9 cellular contexts compared by ENCODE assay signal in the genomic region with DNA sequence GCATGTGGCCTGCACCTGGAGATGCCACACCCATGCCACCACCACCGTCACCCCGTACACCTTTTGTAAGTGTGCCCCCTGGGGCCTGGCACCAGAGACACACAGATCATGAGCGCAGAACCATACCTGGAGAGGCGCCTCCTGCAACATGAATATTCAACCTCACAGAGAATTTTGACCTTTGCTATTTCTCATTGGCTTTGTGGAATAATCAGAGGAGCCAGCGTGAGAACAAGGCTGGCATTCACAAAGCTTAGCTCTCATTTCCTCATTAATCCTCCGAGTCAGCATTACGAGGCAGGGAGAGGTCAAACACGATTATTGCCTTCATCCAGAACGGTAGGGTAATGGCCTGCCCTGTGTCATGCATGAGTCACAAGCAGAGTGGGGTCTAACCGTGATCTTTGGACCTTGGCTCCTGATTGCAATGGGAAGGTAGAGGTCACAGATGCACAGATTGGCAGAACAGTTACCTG.
DNase-seq lines count a peak whose midpoint lies in the region; ATAC-seq, FAIRE-seq and TF ChIP-seq lines count a peak whose summit lies in the region.
"Had no signal": no experiment of that assay in that cellular context is flagged by ENCODE, and none has a peak within 500 bp of the region (broad histone marks: within the 10 kb centered on the region; RNA-seq: fewer than 3 reads in every experiment).

No MANE protein-coding gene starts in this region.

- intact Hi-C loops in gastrocnemius medialis (cut with DNase I; ENCODE audit: low total_unique reads) = no loop called here

- ATAC-seq in activated T-cell treated with anti-CD3 and anti-CD28 coated beads, Interleukin-2, amount 50 U/mL, for 72 hours (replicated peaks in 1 of 2) = no peak
- no peak for ATAC-seq in gastrocnemius medialis
- no peak for ATAC-seq in GM21447 (IDR thresholded peaks at IDR 0.05; ENCODE audit: unreplicated experiment)

- H3K79me2 ChIP-seq in astrocyte (ENCODE audit: insufficient read depth, low read length) = no peaks in the 10 kb centered on the region

- H3K27me3 ChIP-seq in astrocyte (ENCODE audit: insufficient read depth, low read length) (no peaks in the 10 kb centered on the region), gastrocnemius medialis (no peaks in the 10 kb centered on the region), SJCRH30 (no peaks in the 10 kb centered on the region)

- in situ Hi-C loops in gastrocnemius medialis (cut with MboI; ENCODE audit: low sequenced_read_pairs in 4 of 4) = no loop called here

- no peaks in the 10 kb centered on the region for H4K20me1 ChIP-seq in astrocyte (ENCODE audit: insufficient read depth, low read length)

- no peak overlapping the region for H3K27ac Mint-ChIP-seq in astrocyte (ENCODE audit: unreplicated experiment)
- no peak overlapping the region for H3K27ac Mint-ChIP-seq in activated T-cell treated with anti-CD3 and anti-CD28 coated beads, Interleukin-2, amount 50 U/mL, for 72 hours

- TF ChIP-seq CTCF in astrocyte (IDR thresholded peaks at IDR 0.05; ENCODE audit: insufficient read depth, low read depth, low read length) = no peak
- TF ChIP-seq CTCF in gastrocnemius medialis (IDR thresholded peaks at IDR 0.05 in 4 of 5, conservative IDR thresholded peaks at IDR 0.05 in 1 of 5) = no peak

- H3K27ac ChIP-seq in astrocyte (ENCODE audit: low read depth, low read length) (peak overlapping the region; percentile 66), gastrocnemius medialis (no peak overlapping the region), SJCRH30 (no peak overlapping the region)

- H3K4me1 Mint-ChIP-seq in astrocyte (ENCODE audit: low read depth, unreplicated experiment) = peaks cover 9% of the 10 kb centered on the region
- peaks cover 29% of the 10 kb centered on the region for H3K4me1 Mint-ChIP-seq in activated T-cell treated with anti-CD3 and anti-CD28 coated beads, Interleukin-2, amount 50 U/mL, for 72 hours (ENCODE audit: low read depth)

- H3K9me3 ChIP-seq in astrocyte (ENCODE audit: insufficient read depth, low read depth, low read length) = no peaks in the 10 kb centered on the region
- H3K9me3 ChIP-seq in gastrocnemius medialis = no peaks in the 10 kb centered on the region
- H3K9me3 ChIP-seq in SJCRH30 (replicated peaks) = no peaks in the 10 kb centered on the region

- H3K36me3 ChIP-seq in astrocyte (ENCODE audit: insufficient read depth, low read length) (no peaks in the 10 kb centered on the region), gastrocnemius medialis (no peaks in the 10 kb centered on the region), SJCRH30 (no peaks in the 10 kb centered on the region)

- H3K9me3 Mint-ChIP-seq in astrocyte (ENCODE audit: unreplicated experiment) = no peaks in the 10 kb centered on the region
- peaks cover 2 to 4% of the 10 kb centered on the region in 2 donors for H3K9me3 Mint-ChIP-seq in activated T-cell treated with anti-CD3 and anti-CD28 coated beads, Interleukin-2, amount 50 U/mL, for 72 hours

- H3K27me3 Mint-ChIP-seq in astrocyte (ENCODE audit: low read depth, unreplicated experiment) = peaks cover 2% of the 10 kb centered on the region
- H3K27me3 Mint-ChIP-seq in activated T-cell treated with anti-CD3 and anti-CD28 coated beads, Interleukin-2, amount 50 U/mL, for 72 hours (ENCODE audit: low read depth) = no peaks in the 10 kb centered on the region

- DNase-seq in A172 (ENCODE audit: low spot score) (peak; percentile 65), HT1080 (ENCODE audit: low read depth) (peak; percentile 93), astrocyte (ENCODE audit: low read depth) (no peak), kidney tubule cell (ENCODE audit: low spot score) (peak; percentile 96), gastrocnemius medialis (no peak), SJCRH30 (no peak)
- DNase-seq in activated T-cell treated with anti-CD3 and anti-CD28 coated beads, Interleukin-2, amount 50 U/mL, for 72 hours = no peak

- H3K4me1 ChIP-seq in astrocyte (ENCODE audit: insufficient read depth, low read length) (peaks cover 6% of the 10 kb centered on the region), gastrocnemius medialis (peaks cover 0 to 8% of the 10 kb centered on the region in 2 donors), SJCRH30 (no peaks in the 10 kb centered on the region)

- peak overlapping the region; percentile 8 for H3K4me2 ChIP-seq in astrocyte (ENCODE audit: low read length)

- FAIRE-seq in astrocyte (lab: Jason Lieb, UNC) = no peak
- FAIRE-seq: D721Med had no signal

- no peak overlapping the region for H3K9ac ChIP-seq in astrocyte (ENCODE audit: low read length)

- no peak overlapping the region for H2AFZ ChIP-seq in astrocyte (ENCODE audit: low read depth, low read length)

- no peak overlapping the region for H3K4me3 Mint-ChIP-seq in astrocyte (ENCODE audit: unreplicated experiment)
- H3K4me3 Mint-ChIP-seq in activated T-cell treated with anti-CD3 and anti-CD28 coated beads, Interleukin-2, amount 50 U/mL, for 72 hours = no peak overlapping the region

- no peak for TF ChIP-seq POLR2A in gastrocnemius medialis (IDR thresholded peaks at IDR 0.05)

- no peak overlapping the region for H3K4me3 ChIP-seq in astrocyte (ENCODE audit: insufficient read depth, low read depth, low read length)
- no peak overlapping the region for H3K4me3 ChIP-seq in gastrocnemius medialis
- H3K4me3 ChIP-seq in SJCRH30 = no peak overlapping the region

- H3K36me3 Mint-ChIP-seq in astrocyte (ENCODE audit: low read depth, unreplicated experiment) = no peaks in the 10 kb centered on the region
- peaks cover 3 to 6% of the 10 kb centered on the region in 2 donors for H3K36me3 Mint-ChIP-seq in activated T-cell treated with anti-CD3 and anti-CD28 coated beads, Interleukin-2, amount 50 U/mL, for 72 hours (ENCODE audit: insufficient read depth in 2 of 2)

Comparison
In these comparisons a context has a peak if more than half of its experiments do, and no peak if none do; other contexts are left out.
1. DNase-seq: peak in A172 (single experiment), HT1080 (single experiment) and kidney tubule cell (single experiment); none in astrocyte (single experiment), activated T-cell treated with anti-CD3 and anti-CD28 coated beads, Interleukin-2, amount 50 U/mL, for 72 hours (0 of 2), gastrocnemius medialis (0 of 2) and SJCRH30 (0 of 2).